1 cellular context compared by ENCODE assay signal in genomic region chr6:157381631-157382621, GRCh38.
TF ChIP-seq lines count a peak whose summit lies in the region.

No MANE protein-coding gene starts in this region.

TF ChIP-seq in HepG2, 621 proteins besides CTCF, POLR2A, EP300 and RAD21 (continued from another document):
- TF ChIP-seq TFDP1 (CRISPR knock-in tag; IDR thresholded peaks at IDR 0.05; ENCODE audit: borderline replicate concordance), result no peak
- 0 out of 2 replicates have a peak, but pooled peaks have one; percentile 13 for TF ChIP-seq ZNF335 (CRISPR knock-in tag; IDR thresholded peaks at IDR 0.05)
- TF ChIP-seq EZH2 (conservative IDR thresholded peaks at IDR 0.05; ENCODE audit: low read depth, low read length), result no peak
- no peak for TF ChIP-seq ZKSCAN1 (IDR thresholded peaks at IDR 0.05; ENCODE audit: low read length)
- no peak for TF ChIP-seq THAP7 (CRISPR knock-in tag; IDR thresholded peaks at IDR 0.05)
- no peak for TF ChIP-seq AFF4 (CRISPR knock-in tag; IDR thresholded peaks at IDR 0.05)
- no peak for TF ChIP-seq ZNF879 (CRISPR knock-in tag; IDR thresholded peaks at IDR 0.05)
- TF ChIP-seq NBN (conservative IDR thresholded peaks at IDR 0.05), result no peak
- TF ChIP-seq NFE2L1 (CRISPR knock-in tag; IDR thresholded peaks at IDR 0.05; ENCODE audit: borderline replicate concordance), result no peak
- TF ChIP-seq CREM (IDR thresholded peaks at IDR 0.05), result no peak
- TF ChIP-seq CREM (CRISPR knock-in tag; IDR thresholded peaks at IDR 0.05), result no peak
- no peak for TF ChIP-seq CAMTA2 (CRISPR knock-in tag; IDR thresholded peaks at IDR 0.05; ENCODE audit: borderline replicate concordance)
- no peak for TF ChIP-seq SOX5 (CRISPR knock-in tag; IDR thresholded peaks at IDR 0.05; ENCODE audit: borderline replicate concordance)
- no peak for TF ChIP-seq ZNF746 (CRISPR knock-in tag; IDR thresholded peaks at IDR 0.05)
- TF ChIP-seq JDP2 (CRISPR knock-in tag; IDR thresholded peaks at IDR 0.05; ENCODE audit: borderline replicate concordance), result no peak
- peak; percentile 40; the same call in 1 of the 2 replicates for TF ChIP-seq ZFX (CRISPR knock-in tag; IDR thresholded peaks at IDR 0.05; ENCODE audit: low read depth)
- TF ChIP-seq STAT5B (CRISPR knock-in tag; IDR thresholded peaks at IDR 0.05), result no peak
- TF ChIP-seq ZNF17 (CRISPR knock-in tag; IDR thresholded peaks at IDR 0.05), result no peak
- TF ChIP-seq RBAK (CRISPR knock-in tag; IDR thresholded peaks at IDR 0.05), result no peak
- 0 out of 2 replicates have a peak, but pooled peaks have one; percentile 3 for TF ChIP-seq HNF4G (IDR thresholded peaks at IDR 0.05; ENCODE audit: borderline replicate concordance, low read depth, low read length)
- TF ChIP-seq HNF4G (CRISPR knock-in tag; IDR thresholded peaks at IDR 0.05; ENCODE audit: borderline replicate concordance, low read depth), result no peak
- TF ChIP-seq RFXAP (CRISPR knock-in tag; IDR thresholded peaks at IDR 0.05; ENCODE audit: borderline replicate concordance), result no peak
- TF ChIP-seq ZNF367 (CRISPR knock-in tag; IDR thresholded peaks at IDR 0.05; ENCODE audit: borderline replicate concordance), result no peak
- TF ChIP-seq TARDBP (CRISPR knock-in tag; IDR thresholded peaks at IDR 0.05), result no peak
- TF ChIP-seq SNRNP70 (IDR thresholded peaks at IDR 0.05; ENCODE audit: low read depth, low read length), result no peak
- no peak for TF ChIP-seq ZNF589 (CRISPR knock-in tag; conservative IDR thresholded peaks at IDR 0.05)
- TF ChIP-seq LCORL (IDR thresholded peaks at IDR 0.05), result no peak
- TF ChIP-seq LCORL (CRISPR knock-in tag; IDR thresholded peaks at IDR 0.05), result 0 out of 2 replicates have a peak, but pooled peaks have one; percentile 43
- no peak for TF ChIP-seq ZMAT3 (CRISPR knock-in tag; conservative IDR thresholded peaks at IDR 0.05)
- TF ChIP-seq ATF3 (CRISPR knock-in tag; IDR thresholded peaks at IDR 0.05), result no peak
- no peak for TF ChIP-seq U2AF2 (IDR thresholded peaks at IDR 0.05; ENCODE audit: low read depth, low read length)
- no peak for TF ChIP-seq FOXA3 (CRISPR knock-in tag; IDR thresholded peaks at IDR 0.05)
- TF ChIP-seq SKIL (CRISPR knock-in tag; IDR thresholded peaks at IDR 0.05; ENCODE audit: borderline replicate concordance), result no peak
- no peak for TF ChIP-seq HNRNPL (IDR thresholded peaks at IDR 0.05; ENCODE audit: low read depth, low read length)
- no peak for TF ChIP-seq ZFP36L1 (CRISPR knock-in tag; IDR thresholded peaks at IDR 0.05)
- TF ChIP-seq POLR2AphosphoS2 (IDR thresholded peaks at IDR 0.05; ENCODE audit: low read depth, low read length), result no peak
- TF ChIP-seq ZNF20 (CRISPR knock-in tag; IDR thresholded peaks at IDR 0.05), result no peak
- no peak for TF ChIP-seq TOPORS (CRISPR knock-in tag; IDR thresholded peaks at IDR 0.05)
- no peak for TF ChIP-seq ZBTB7A (CRISPR knock-in tag; IDR thresholded peaks at IDR 0.05)
- 0 out of 2 replicates have a peak, but pooled peaks have one; percentile 14 for TF ChIP-seq ZNF607 (CRISPR knock-in tag; IDR thresholded peaks at IDR 0.05; ENCODE audit: borderline replicate concordance)
- TF ChIP-seq LRRFIP1 (CRISPR knock-in tag; conservative IDR thresholded peaks at IDR 0.05), result no peak
- TF ChIP-seq ZNF629 (CRISPR knock-in tag; conservative IDR thresholded peaks at IDR 0.05), result no peak
- TF ChIP-seq RBFOX2 (IDR thresholded peaks at IDR 0.05; ENCODE audit: low read depth, low read length), result no peak
- peak; percentile 21; the same call in 1 of the 2 replicates for TF ChIP-seq E2F2 (CRISPR knock-in tag; IDR thresholded peaks at IDR 0.05; ENCODE audit: borderline replicate concordance)
- TF ChIP-seq DPF2 (CRISPR knock-in tag; IDR thresholded peaks at IDR 0.05; ENCODE audit: borderline replicate concordance, low read depth), result no peak
- TF ChIP-seq ZNF121 (CRISPR knock-in tag; IDR thresholded peaks at IDR 0.05), result no peak
- no peak for TF ChIP-seq HCFC1 (IDR thresholded peaks at IDR 0.05; ENCODE audit: low read depth, low read length)
- 0 out of 2 replicates have a peak, but pooled peaks have one; percentile 63 for TF ChIP-seq ZNF451 (CRISPR knock-in tag; IDR thresholded peaks at IDR 0.05)
- no peak for TF ChIP-seq PRDM10 (CRISPR knock-in tag; IDR thresholded peaks at IDR 0.05; ENCODE audit: low read depth)
- 0 out of 2 replicates have a peak, but pooled peaks have one; percentile 7 for TF ChIP-seq ZC3H13 (CRISPR knock-in tag; IDR thresholded peaks at IDR 0.05)
- no peak for TF ChIP-seq RNF2 (conservative IDR thresholded peaks at IDR 0.05; ENCODE audit: low read depth)
- no peak for TF ChIP-seq THYN1 (CRISPR knock-in tag; IDR thresholded peaks at IDR 0.05; ENCODE audit: borderline replicate concordance, low read depth)
- TF ChIP-seq NR3C1 (CRISPR knock-in tag; IDR thresholded peaks at IDR 0.05), result no peak
- TF ChIP-seq BORCS8-MEF2B (CRISPR knock-in tag; IDR thresholded peaks at IDR 0.05), result no peak
- TF ChIP-seq ZFAT (CRISPR knock-in tag; conservative IDR thresholded peaks at IDR 0.05), result no peak
- no peak for TF ChIP-seq ZNF598 (CRISPR knock-in tag; IDR thresholded peaks at IDR 0.05; ENCODE audit: borderline replicate concordance)
- TF ChIP-seq ZNF205 (CRISPR knock-in tag; IDR thresholded peaks at IDR 0.05), result no peak
- no peak for TF ChIP-seq ZNF749 (CRISPR knock-in tag; IDR thresholded peaks at IDR 0.05; ENCODE audit: borderline replicate concordance)
- no peak for TF ChIP-seq NFE2L2 (IDR thresholded peaks at IDR 0.05; ENCODE audit: low read length)
